ENCODE assay signal across 8 cellular contexts in genomic region chrX:53080628-53081580, GRCh38. TPM values are rescaled to one million over a fixed set of nuclear protein-coding genes. Genes with fewer than 3 reads are reported as not detected.
DNase-seq lines count a peak whose midpoint lies in the region; ATAC-seq and TF ChIP-seq lines count a peak whose summit lies in the region.

No MANE protein-coding gene starts in this region.

- peaks cover 12% of the 10 kb centered on the region for H3K4me1 Mint-ChIP-seq in Calu3 (ENCODE audit: low read depth, unreplicated experiment)
- peaks cover 26 to 31% of the 10 kb centered on the region in 2 donors for H3K4me1 Mint-ChIP-seq in effector memory CD8-positive, alpha-beta T cell (ENCODE audit: low read depth in 2 of 2)
- peaks cover 19% of the 10 kb centered on the region for H3K4me1 Mint-ChIP-seq in progenitor cell of endocrine pancreas (ENCODE audit: low read depth)

- H3K4me3 Mint-ChIP-seq in Calu3 (ENCODE audit: low read depth, unreplicated experiment) (peak overlapping the region; percentile 55), progenitor cell of endocrine pancreas (ENCODE audit: low read depth) (peak overlapping the region; percentile 67)
- H3K4me3 Mint-ChIP-seq in effector memory CD8-positive, alpha-beta T cell = peak overlapping the region; percentile 80 to 87

- TF ChIP-seq CTCF in Calu3 (IDR thresholded peaks at IDR 0.05; ENCODE audit: unreplicated experiment) (no peak), progenitor cell of endocrine pancreas (IDR thresholded peaks at IDR 0.05; ENCODE audit: unreplicated experiment) (no peak)

- no peak overlapping the region for H3K4me3 ChIP-seq in SK-N-MC

- DNase-seq in Calu3 (no peak), SK-N-MC (ENCODE audit: low read depth, low spot score) (no peak), progenitor cell of endocrine pancreas (ENCODE audit: low spot score, unreplicated experiment) (no peak), ureter (ENCODE audit: low spot score) (no peak), RPMI8226 (no peak), H4 (ENCODE audit: low spot score) (no peak)
- DNase-seq in effector memory CD8-positive, alpha-beta T cell = peak in 1 of 3 experiments; percentile 19
- no peak for DNase-seq in effector CD4-positive, alpha-beta T cell

- H3K27ac ChIP-seq in SK-N-MC = peak overlapping the region; percentile 25; the same call in 1 of the 2 replicates

- CTCF ChIA-PET in Calu3 (lab: Charles Lee) = interaction anchor here (0.7 kb wide), 1 partner anchor 41 kb away, joined by 3 read pairs; no protein-coding TSS in a partner anchor

- H3K9me3 ChIP-seq in SK-N-MC (ENCODE audit: low read depth, low read length) = no peaks in the 10 kb centered on the region

- intact Hi-C loops in Calu3 (cut with micrococcal nuclease; ENCODE audit: unreplicated experiment) = no loop called here

- H3K27me3 Mint-ChIP-seq in Calu3 (ENCODE audit: unreplicated experiment) = peaks cover 10% of the 10 kb centered on the region
- no peaks in the 10 kb centered on the region for H3K27me3 Mint-ChIP-seq in effector memory CD8-positive, alpha-beta T cell
- H3K27me3 Mint-ChIP-seq in progenitor cell of endocrine pancreas = no peaks in the 10 kb centered on the region

- H3K27ac Mint-ChIP-seq in Calu3 (ENCODE audit: unreplicated experiment) = peak overlapping the region; percentile 71
- peak overlapping the region; percentile 93 to 98 for H3K27ac Mint-ChIP-seq in effector memory CD8-positive, alpha-beta T cell
- H3K27ac Mint-ChIP-seq in progenitor cell of endocrine pancreas = peak overlapping the region; percentile 88

- H3K36me3 Mint-ChIP-seq in Calu3 (ENCODE audit: insufficient read depth, unreplicated experiment) (peaks cover 40% of the 10 kb centered on the region), progenitor cell of endocrine pancreas (ENCODE audit: insufficient read depth) (peaks cover 9% of the 10 kb centered on the region)
- peaks cover 50% of the 10 kb centered on the region for H3K36me3 Mint-ChIP-seq in effector memory CD8-positive, alpha-beta T cell (ENCODE audit: insufficient read depth)

- H3K9me3 Mint-ChIP-seq in Calu3 (ENCODE audit: low read depth, unreplicated experiment) (no peaks in the 10 kb centered on the region), progenitor cell of endocrine pancreas (ENCODE audit: low read depth) (peaks cover 10% of the 10 kb centered on the region)
- H3K9me3 Mint-ChIP-seq in effector memory CD8-positive, alpha-beta T cell = no peaks in the 10 kb centered on the region

- no peak overlapping the region for H3K9ac ChIP-seq in SK-N-MC (ENCODE audit: insufficient read length)

- ATAC-seq in effector memory CD8-positive, alpha-beta T cell (replicated peaks) = no peak

- peaks cover 26% of the 10 kb centered on the region; the same call in 1 of the 2 replicates for H3K36me3 ChIP-seq in SK-N-MC (ENCODE audit: insufficient read depth, low read length)

- no TSS peak for BruUV-seq in Calu3 (replicated peaks; lab: Mats Ljungman, UMichigan)

RNA-seq across cellular contexts. Expression of gene TSPYL2, which starts 1.3 kb away (rescaled TPM):
- total RNA-seq in Calu3 (2022) = 18.8 and 19.9 TPM in 2 replicates
- 53.6 and 54.9 TPM in 2 replicates for total RNA-seq in progenitor cell of endocrine pancreas
- 74.8 TPM for total RNA-seq in ureter
- 7.5 and 10.3 TPM in 2 replicates for total RNA-seq in H4 (2014; rRNA removed; shearing (Covaris generic))

RNA-seq across cellular contexts. Expression of gene KANTR, which starts 13.0 kb away (rescaled TPM):
- total RNA-seq in Calu3 (2022) (14.5 and 18.2 TPM in 2 replicates), progenitor cell of endocrine pancreas (16.0 and 18.0 TPM in 2 replicates), ureter (34.1 TPM)
- total RNA-seq in H4 (2014; rRNA removed; shearing (Covaris generic)) = 2.4 and 2.7 TPM in 2 replicates

RNA-seq across cellular contexts. Expression of gene GPR173, which starts 32.3 kb away (rescaled TPM):
- 0.68 and 0.78 TPM in 2 replicates for total RNA-seq in Calu3 (2022)
- total RNA-seq in progenitor cell of endocrine pancreas = 18.4 and 19.4 TPM in 2 replicates
- 7.6 TPM for total RNA-seq in ureter
- 0.72 and 1.7 TPM in 2 replicates for total RNA-seq in H4 (2014; rRNA removed; shearing (Covaris generic))
